8 cellular contexts compared by ENCODE assay signal in genomic region chr10:118754556-118755423, GRCh38. TPM values are rescaled to one million over a fixed set of nuclear protein-coding genes. Genes with fewer than 3 reads are reported as not detected.
DNase-seq lines count a peak whose midpoint lies in the region; ATAC-seq and TF ChIP-seq lines count a peak whose summit lies in the region.

Gene CACUL1 (minus strand): TSS chr10:118754970. CDS start chr10:118754762, 208 bp downstream.

- H3K36me3 ChIP-seq in HUES64 (ENCODE audit: insufficient read depth, low read length) = no peaks in the 10 kb centered on the region
- peaks cover 5% of the 10 kb centered on the region; the same call in 1 of the 2 replicates for H3K36me3 ChIP-seq in OCI-LY1 (ENCODE audit: insufficient read depth, low read length)

- no peaks in the 10 kb centered on the region for H3K9me2 ChIP-seq in OCI-LY1 (ENCODE audit: low read depth, low read length)

- H3K9ac ChIP-seq in HUES64 (ENCODE audit: low read depth, low read length) (peak within 1 kb of the TSS; percentile 91), OCI-LY1 (ENCODE audit: low read length) (peak within 1 kb of the TSS; percentile 98)

- CTCF ChIA-PET in Calu3 (lab: Charles Lee) = interaction anchor here (0.8 kb wide), 1 partner anchor 252 kb away, joined by 3 read pairs; no protein-coding TSS in a partner anchor

- peaks cover 45% of the 10 kb centered on the region for H3K79me2 ChIP-seq in OCI-LY1 (ENCODE audit: insufficient read depth, low read length)

- peak within 1 kb of the TSS; percentile 82 for H3K4me3 Mint-ChIP-seq in Calu3 (ENCODE audit: low read depth, unreplicated experiment)
- peak within 1 kb of the TSS; percentile 95 for H3K4me3 Mint-ChIP-seq in endothelial cell (ENCODE audit: unreplicated experiment)
- H3K4me3 Mint-ChIP-seq in mesothelial cell of epicardium = peak within 1 kb of the TSS; percentile 97

- no peaks in the 10 kb centered on the region for H3F3A ChIP-seq in OCI-LY1 (ENCODE audit: insufficient read depth, low read length)

- H3K27me3 ChIP-seq in HUES64 (ENCODE audit: insufficient read depth, low read length) (peaks cover 14% of the 10 kb centered on the region; the same call in 1 of the 2 replicates), OCI-LY1 (ENCODE audit: insufficient read depth, low read length) (no peaks in the 10 kb centered on the region)

- peaks cover 8% of the 10 kb centered on the region for H3K4me1 ChIP-seq in HUES64 (ENCODE audit: insufficient read depth, low read length)
- H3K4me1 ChIP-seq in OCI-LY1 (ENCODE audit: insufficient read depth, low read length, severe bottlenecking) = peaks cover 31% of the 10 kb centered on the region

- H3K27ac ChIP-seq in HUES64 (ENCODE audit: low read depth, low read length) (peak within 1 kb of the TSS; percentile 91), OCI-LY1 (ENCODE audit: low read depth, low read length, poor library complexity, severe bottlenecking) (peak within 1 kb of the TSS; percentile 56)

- WGBS in HUES64 = under 1% methylated on average over 87 of the region's 87 CpGs

- intact Hi-C loops in Calu3 (cut with micrococcal nuclease; ENCODE audit: unreplicated experiment) = loop anchor here (10.0 kb wide), 1 partner anchor 160 kb away; no protein-coding TSS in a partner anchor

- no peak for TF ChIP-seq CTCF in Calu3 (IDR thresholded peaks at IDR 0.05; ENCODE audit: unreplicated experiment)
- no peak for TF ChIP-seq CTCF in OCI-LY1 (IDR thresholded peaks at IDR 0.05; ENCODE audit: low read length)
- no peak for TF ChIP-seq CTCF in endothelial cell (IDR thresholded peaks at IDR 0.05; ENCODE audit: unreplicated experiment)
- no peak for TF ChIP-seq CTCF in mesothelial cell of epicardium (IDR thresholded peaks at IDR 0.05; ENCODE audit: unreplicated experiment)

- H3K27ac Mint-ChIP-seq in Calu3 (ENCODE audit: unreplicated experiment) (peak within 1 kb of the TSS; percentile 88), endothelial cell (ENCODE audit: unreplicated experiment) (peak within 1 kb of the TSS; percentile 96), mesothelial cell of epicardium (peak within 1 kb of the TSS; percentile 98)

- H3K4me3 ChIP-seq in HUES64 (ENCODE audit: low read length) (peak within 1 kb of the TSS; percentile 98), OCI-LY1 (ENCODE audit: low read depth, low read length, poor library complexity, severe bottlenecking) (peak within 1 kb of the TSS; percentile 99)

- H3K27me3 Mint-ChIP-seq in Calu3 (ENCODE audit: unreplicated experiment) = no peaks in the 10 kb centered on the region
- H3K27me3 Mint-ChIP-seq in endothelial cell (ENCODE audit: unreplicated experiment) = peaks cover 11% of the 10 kb centered on the region
- peaks cover 2% of the 10 kb centered on the region for H3K27me3 Mint-ChIP-seq in mesothelial cell of epicardium (ENCODE audit: low read depth)

- BruUV-seq in Calu3 (replicated peaks; lab: Mats Ljungman, UMichigan) = no TSS peak

- peaks cover 16% of the 10 kb centered on the region for H3K4me1 Mint-ChIP-seq in Calu3 (ENCODE audit: low read depth, unreplicated experiment)
- H3K4me1 Mint-ChIP-seq in endothelial cell (ENCODE audit: unreplicated experiment) = peaks cover 30% of the 10 kb centered on the region
- peaks cover 25% of the 10 kb centered on the region for H3K4me1 Mint-ChIP-seq in mesothelial cell of epicardium

- peaks cover 34% of the 10 kb centered on the region for H3K36me3 Mint-ChIP-seq in Calu3 (ENCODE audit: insufficient read depth, unreplicated experiment)
- H3K36me3 Mint-ChIP-seq in endothelial cell (ENCODE audit: low read depth, unreplicated experiment) = peaks cover 9% of the 10 kb centered on the region
- H3K36me3 Mint-ChIP-seq in mesothelial cell of epicardium = peaks cover 3% of the 10 kb centered on the region

- no peak within 1 kb of the TSS for H2AFZ ChIP-seq in OCI-LY1 (ENCODE audit: low read length)

- ATAC-seq in GM21447 (IDR thresholded peaks at IDR 0.05; ENCODE audit: unreplicated experiment) = peak; percentile 91

- peak within 1 kb of the TSS; percentile 86 for H3K4me2 ChIP-seq in OCI-LY1 (ENCODE audit: low read length)

- H4K20me1 ChIP-seq in OCI-LY1 (ENCODE audit: insufficient read depth, low read length) = no peaks in the 10 kb centered on the region

- no peaks in the 10 kb centered on the region for H3K9me3 ChIP-seq in HUES64 (ENCODE audit: insufficient read depth, low read depth, low read length)
- H3K9me3 ChIP-seq in OCI-LY1 (ENCODE audit: low read length) = no peaks in the 10 kb centered on the region

- DNase-seq in Calu3 (peak; percentile 98), endothelial cell (ENCODE audit: low spot score) (peak; percentile 100), mesothelial cell of epicardium (ENCODE audit: low spot score in 2 of 2, unreplicated experiment in 2 of 2) (peak; percentile 100)
- DNase-seq in activated CD8-positive, alpha-beta memory T cell treated with anti-CD3 and anti-CD28 coated beads, Interleukin-2, amount 50 U/mL, for 4 hours = peak; percentile 100
- DNase-seq in stimulated activated CD8-positive, alpha-beta memory T cell treated with anti-CD3 and anti-CD28 coated beads, Interleukin-15, amount 100 ng/mL, for 48 hours (ENCODE audit: low read depth in 2 of 2) = peak; percentile 99 to 100

- H3K9me3 Mint-ChIP-seq in Calu3 (ENCODE audit: low read depth, unreplicated experiment) = no peaks in the 10 kb centered on the region
- H3K9me3 Mint-ChIP-seq in endothelial cell (ENCODE audit: unreplicated experiment) = no peaks in the 10 kb centered on the region
- H3K9me3 Mint-ChIP-seq in mesothelial cell of epicardium = peaks cover 3% of the 10 kb centered on the region

RNA-seq across cellular contexts. Expression of gene CACUL1, which starts in this region (rescaled TPM):
- total RNA-seq in Calu3 (2022) (38.3 and 44.6 TPM in 2 replicates), endothelial cell (ENCODE audit: unreplicated experiment) (59.0 TPM), mesothelial cell of epicardium (63.7 to 65.0 TPM (median 63.9 TPM) in 3 replicates)
- polyA plus RNA-seq in HUES64 (2013, experiment 1 of 2) = 16.0 TPM
- 18.2 TPM for polyA plus RNA-seq in HUES64 (2013, experiment 2 of 2)

Comparison
In these comparisons a context has a peak if more than half of its experiments do, and no peak if none do; other contexts are left out.
1. Peak in every context shown above with its lines: DNase-seq, ATAC-seq, H3K4me3 ChIP-seq and H3K27ac ChIP-seq.